Comparison of ENCODE assay signal across 8 cellular contexts in the genomic region with DNA sequence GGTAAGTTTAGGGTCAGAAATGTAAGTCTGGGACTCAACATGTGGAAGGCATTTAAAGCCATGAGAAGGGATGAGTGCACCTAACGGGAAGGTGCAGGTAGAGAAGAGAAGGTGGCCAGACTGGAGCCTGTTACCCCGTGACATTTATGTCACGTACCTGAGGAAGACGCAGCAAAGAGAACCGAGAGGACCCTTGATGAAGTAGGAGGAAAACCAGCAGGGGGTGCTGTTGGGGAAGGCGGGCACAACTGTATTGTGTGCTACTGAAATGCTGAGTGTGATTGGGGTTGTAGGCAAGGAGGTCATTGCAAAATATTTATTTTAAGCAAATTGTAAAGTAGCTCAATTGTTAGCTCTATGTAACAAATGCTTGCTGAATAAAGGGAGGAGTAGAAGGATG.
DNase-seq lines count a peak whose midpoint lies in the region; ATAC-seq, FAIRE-seq and TF ChIP-seq lines count a peak whose summit lies in the region.
"Had no signal": no experiment of that assay in that cellular context is flagged by ENCODE, and none has a peak within 500 bp of the region (broad histone marks: within the 10 kb centered on the region; RNA-seq: fewer than 3 reads in every experiment).

No MANE protein-coding gene starts in this region.

- H3K9me3 Mint-ChIP-seq in stimulated activated effector memory CD8-positive, alpha-beta T cell treated with anti-CD3 and anti-CD28 coated beads, Interleukin-12 subunit alpha, Interleukin-12 subunit beta, amount 100 ng/mL, for 72 hours = no peaks in the 10 kb centered on the region

- H3K4me1 ChIP-seq in right lobe of liver = no peaks in the 10 kb centered on the region

- H3K4me1 Mint-ChIP-seq in stimulated activated effector memory CD8-positive, alpha-beta T cell treated with anti-CD3 and anti-CD28 coated beads, Interleukin-12 subunit alpha, Interleukin-12 subunit beta, amount 100 ng/mL, for 72 hours = peaks cover 24% of the 10 kb centered on the region

- no peaks in the 10 kb centered on the region for H3K9me3 ChIP-seq in right lobe of liver

- no peak overlapping the region for H3K27ac Mint-ChIP-seq in stimulated activated effector memory CD8-positive, alpha-beta T cell treated with anti-CD3 and anti-CD28 coated beads, Interleukin-12 subunit alpha, Interleukin-12 subunit beta, amount 100 ng/mL, for 72 hours
- H3K27ac Mint-ChIP-seq: activated naive CD8-positive, alpha-beta T cell had no signal

- DNase-seq in GM19239 (ENCODE audit: insufficient read length, low spot score) (no peak), SK-MEL-5 (ENCODE audit: low read depth, low spot score) (peak; percentile 52), right lobe of liver (no peak)
- DNase-seq in activated naive CD4-positive, alpha-beta T cell treated with anti-CD3 and anti-CD28 coated beads, Interleukin-2, amount 50 U/mL, for 16 hours = peak; percentile 72
- peak; percentile 74 to 86 for DNase-seq in stimulated activated effector memory CD8-positive, alpha-beta T cell treated with anti-CD3 and anti-CD28 coated beads, Interleukin-12 subunit alpha, Interleukin-12 subunit beta, amount 100 ng/mL, for 72 hours (ENCODE audit: low spot score in 2 of 2)

- H3K27ac ChIP-seq in right lobe of liver = no peak overlapping the region

- H3K4me3 ChIP-seq in right lobe of liver = no peak overlapping the region

- no peaks in the 10 kb centered on the region for H3K36me3 ChIP-seq in right lobe of liver

- in situ Hi-C loops in SK-MEL-5 (cut with HindIII; ENCODE audit: low pct_unique_long_range_greater_than_20kb, low sequenced_read_pairs) = no loop called here

- WGBS in right lobe of liver (ENCODE audit: insufficient coverage, low coverage, low lambda C conversion rate, missing lambda C conversion rate) = 49% methylated on average over 6 of the region's 6 CpGs

- ATAC-seq in right lobe of liver (peak; percentile 36 to 43 (median 38)), HG03039 (IDR thresholded peaks at IDR 0.05; ENCODE audit: unreplicated experiment) (no peak), GM18858 (IDR thresholded peaks at IDR 0.05; ENCODE audit: unreplicated experiment) (no peak)
- peak; percentile 74 for ATAC-seq in stimulated activated effector memory CD8-positive, alpha-beta T cell treated with anti-CD3 and anti-CD28 coated beads, Interleukin-12 subunit alpha, Interleukin-12 subunit beta, amount 100 ng/mL, for 72 hours

- no peak overlapping the region for H3K4me3 Mint-ChIP-seq in stimulated activated effector memory CD8-positive, alpha-beta T cell treated with anti-CD3 and anti-CD28 coated beads, Interleukin-12 subunit alpha, Interleukin-12 subunit beta, amount 100 ng/mL, for 72 hours
- H3K4me3 Mint-ChIP-seq: activated naive CD8-positive, alpha-beta T cell had no signal

- peak; percentile 66 for FAIRE-seq in GM19239 (lab: Jason Lieb, UNC)

- TF ChIP-seq POLR2A in right lobe of liver (IDR thresholded peaks at IDR 0.05) = no peak

- no peaks in the 10 kb centered on the region for H3K36me3 Mint-ChIP-seq in stimulated activated effector memory CD8-positive, alpha-beta T cell treated with anti-CD3 and anti-CD28 coated beads, Interleukin-12 subunit alpha, Interleukin-12 subunit beta, amount 100 ng/mL, for 72 hours
- H3K36me3 Mint-ChIP-seq: activated naive CD8-positive, alpha-beta T cell had no signal

- peak; percentile 15 to 37 (median 28) for TF ChIP-seq CTCF in right lobe of liver (IDR thresholded peaks at IDR 0.05)

- intact Hi-C loops in right lobe of liver (cut with DNase I) = loop anchor here in 1 of 2 donors (10.0 kb wide), 1 partner anchor 496 kb away; a partner anchor contains a TSS

- no peaks in the 10 kb centered on the region for H3K27me3 ChIP-seq in right lobe of liver

Comparison
In these comparisons a context has a peak if more than half of its experiments do, and no peak if none do; other contexts are left out.
1. DNase-seq: peak in SK-MEL-5 (single experiment), activated naive CD4-positive, alpha-beta T cell treated with anti-CD3 and anti-CD28 coated beads, Interleukin-2, amount 50 U/mL, for 16 hours (single experiment) and stimulated activated effector memory CD8-positive, alpha-beta T cell treated with anti-CD3 and anti-CD28 coated beads, Interleukin-12 subunit alpha, Interleukin-12 subunit beta, amount 100 ng/mL, for 72 hours (2 of 2); none in GM19239 (single experiment) and right lobe of liver (0 of 3).
2. ATAC-seq: peak in right lobe of liver (4 of 4) and stimulated activated effector memory CD8-positive, alpha-beta T cell treated with anti-CD3 and anti-CD28 coated beads, Interleukin-12 subunit alpha, Interleukin-12 subunit beta, amount 100 ng/mL, for 72 hours (single experiment); none in HG03039 (single experiment) and GM18858 (single experiment).